1 cellular context compared by ENCODE assay signal in the genomic region with DNA sequence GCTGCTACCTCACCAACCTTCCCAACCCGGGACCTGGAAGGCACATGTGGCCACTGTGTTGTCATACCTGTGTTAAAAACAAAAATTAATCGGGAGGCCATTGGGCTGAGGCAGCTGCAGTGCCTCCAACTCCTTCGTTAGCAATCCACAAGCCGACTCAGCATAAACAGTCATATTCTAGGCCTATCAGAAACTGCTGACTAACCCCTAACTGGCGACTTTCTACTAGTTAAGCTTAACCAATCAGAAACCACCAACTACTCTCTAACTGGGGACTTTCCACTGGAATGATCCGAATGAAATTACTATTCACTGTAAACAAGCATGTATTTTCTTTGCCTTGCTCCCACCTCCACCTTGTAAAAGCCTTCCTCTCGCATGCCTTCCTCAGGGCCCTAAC.
TF ChIP-seq lines count a peak whose summit lies in the region.

No MANE protein-coding gene starts in this region.

TF ChIP-seq in HepG2, 621 proteins besides CTCF, POLR2A, EP300 and RAD21:
- TF ChIP-seq MAFF (IDR thresholded peaks at IDR 0.05; ENCODE audit: low read depth, low read length) (peak; percentile 90), IRF1 (CRISPR knock-in tag; IDR thresholded peaks at IDR 0.05; ENCODE audit: low read depth) (no peak), FOXO1 (CRISPR knock-in tag; IDR thresholded peaks at IDR 0.05) (no peak), MAFK (conservative IDR thresholded peaks at IDR 0.05 in 1 of 2, IDR thresholded peaks at IDR 0.05 in 1 of 2; ENCODE audit: low read length in 2 of 2) (peak; percentile 78 to 94)
